15 cellular contexts compared by ENCODE assay signal in genomic region chr12:29207120-29207519, GRCh38. TPM values are rescaled to one million over a fixed set of nuclear protein-coding genes. Genes with fewer than 3 reads are reported as not detected.
DNase-seq lines count a peak whose midpoint lies in the region; ATAC-seq and TF ChIP-seq lines count a peak whose summit lies in the region.
"Had no signal": no experiment of that assay in that cellular context is flagged by ENCODE, and none has a peak within 500 bp of the region (broad histone marks: within the 10 kb centered on the region; RNA-seq: fewer than 3 reads in every experiment).

No MANE protein-coding gene starts in this region.

- ATAC-seq in left lung, result peak; percentile 70
- no peak for ATAC-seq in activated CD8-positive, alpha-beta T cell treated with anti-CD3 and anti-CD28 coated beads, Interleukin-2, amount 10 ng/mL, durations not matched to agents 7 days and 5 days
- ATAC-seq: body of pancreas had no signal

- peaks cover 18% of the 10 kb centered on the region for H3K4me1 Mint-ChIP-seq in chondrocyte (ENCODE audit: low read depth)
- no peaks in the 10 kb centered on the region for H3K4me1 Mint-ChIP-seq in activated CD8-positive, alpha-beta T cell treated with anti-CD3 and anti-CD28 coated beads, Interleukin-2, amount 10 ng/mL, durations not matched to agents 7 days and 5 days (ENCODE audit: low read depth)

- H3K4me1 ChIP-seq in left lung, result peaks cover 0 to 20% of the 10 kb centered on the region in 2 donors
- H3K4me1 ChIP-seq: body of pancreas, parathyroid adenoma had no signal

- POLR2A ChIA-PET in activated CD8-positive, alpha-beta T cell treated with anti-CD3 and anti-CD28 coated beads, Interleukin-2, amount 10 ng/mL, durations not matched to agents 7 days and 5 days (lab: Charles Lee), result no interaction called here

- CTCF ChIA-PET in activated CD8-positive, alpha-beta T cell treated with anti-CD3 and anti-CD28 coated beads, Interleukin-2, amount 10 ng/mL, durations not matched to agents 7 days and 5 days (lab: Charles Lee), result no interaction called here

- peak overlapping the region in 1 of 2 donors; percentile 83 for H3K27ac ChIP-seq in left lung
- H3K27ac ChIP-seq: parathyroid adenoma had no signal

- H3K36me3 ChIP-seq in left lung, result no peaks in the 10 kb centered on the region
- H3K36me3 ChIP-seq: upper lobe of left lung had no signal

- H3K27me3 ChIP-seq in left lung, result no peaks in the 10 kb centered on the region
- H3K27me3 ChIP-seq: body of pancreas, upper lobe of left lung had no signal

- no peaks in the 10 kb centered on the region for H3K9me3 ChIP-seq in left lung
- H3K9me3 ChIP-seq: body of pancreas, upper lobe of left lung had no signal

- no peaks in the 10 kb centered on the region for H3K27me3 Mint-ChIP-seq in chondrocyte (ENCODE audit: low read depth)
- H3K27me3 Mint-ChIP-seq in activated CD8-positive, alpha-beta T cell treated with anti-CD3 and anti-CD28 coated beads, Interleukin-2, amount 10 ng/mL, durations not matched to agents 7 days and 5 days (ENCODE audit: low read depth), result no peaks in the 10 kb centered on the region

- H3K4me3 Mint-ChIP-seq in chondrocyte (ENCODE audit: unreplicated experiment), result no peak overlapping the region
- no peak overlapping the region for H3K4me3 Mint-ChIP-seq in activated CD8-positive, alpha-beta T cell treated with anti-CD3 and anti-CD28 coated beads, Interleukin-2, amount 10 ng/mL, durations not matched to agents 7 days and 5 days
- H3K4me3 Mint-ChIP-seq: T-helper 1 cell treated with Interleukin-12 subunit alpha and Interleukin-12 subunit beta and Interleukin-4 antibody, amounts not matched to agents 30 μg/mL and 1 μg/mL, for 36 hours had no signal

- peaks cover 6% of the 10 kb centered on the region for H3K9me3 Mint-ChIP-seq in chondrocyte (ENCODE audit: low read depth)
- H3K9me3 Mint-ChIP-seq in activated CD8-positive, alpha-beta T cell treated with anti-CD3 and anti-CD28 coated beads, Interleukin-2, amount 10 ng/mL, durations not matched to agents 7 days and 5 days (ENCODE audit: insufficient read depth), result no peaks in the 10 kb centered on the region
- H3K9me3 Mint-ChIP-seq: T-helper 1 cell treated with Interleukin-12 subunit alpha and Interleukin-12 subunit beta and Interleukin-4 antibody, amounts not matched to agents 30 μg/mL and 1 μg/mL, for 36 hours had no signal

- DNase-seq in Ammon's horn (ENCODE audit: low spot score) (peak; percentile 46), MV-4-11 (lab: John Stamatoyannopoulos, UW) (peak; percentile 87), chondrocyte (ENCODE audit: low spot score) (no peak), left lung (no peak), HCEC 1CT (no peak), epidermal melanocyte (ENCODE audit: insufficient read length, low spot score) (no peak), head of caudate nucleus (no peak)
- no peak for DNase-seq in activated CD8-positive, alpha-beta T cell treated with anti-CD3 and anti-CD28 coated beads, Interleukin-2, amount 10 ng/mL, durations not matched to agents 7 days and 5 days
- DNase-seq: activated CD4-positive, alpha-beta T cell treated with anti-CD3 and anti-CD28 coated beads, Interleukin-2, amount 50 U/mL, for 48 hours; activated effector memory CD4-positive, alpha-beta T cell treated with Interleukin-2 at 50 U/mL for 16 hours; NCI-H2171 treated with DMSO at 0.1 percent for 48 hours had no signal

- H3K4me3 ChIP-seq in left lung, result no peak overlapping the region
- H3K4me3 ChIP-seq: body of pancreas, upper lobe of left lung had no signal

- H3K36me3 Mint-ChIP-seq in chondrocyte (ENCODE audit: low read depth), result no peaks in the 10 kb centered on the region
- H3K36me3 Mint-ChIP-seq in activated CD8-positive, alpha-beta T cell treated with anti-CD3 and anti-CD28 coated beads, Interleukin-2, amount 10 ng/mL, durations not matched to agents 7 days and 5 days (ENCODE audit: low read depth), result no peaks in the 10 kb centered on the region

- intact Hi-C loops in left lung (cut with DNase I), result no loop called here
- intact Hi-C loops in head of caudate nucleus (cut with DNase I), result no loop called here

- peak overlapping the region; percentile 47 for H3K27ac Mint-ChIP-seq in chondrocyte (ENCODE audit: unreplicated experiment)
- H3K27ac Mint-ChIP-seq in activated CD8-positive, alpha-beta T cell treated with anti-CD3 and anti-CD28 coated beads, Interleukin-2, amount 10 ng/mL, durations not matched to agents 7 days and 5 days, result no peak overlapping the region
- H3K27ac Mint-ChIP-seq: T-helper 1 cell treated with Interleukin-12 subunit alpha and Interleukin-12 subunit beta and Interleukin-4 antibody, amounts not matched to agents 30 μg/mL and 1 μg/mL, for 36 hours had no signal

- peak; percentile 25 for TF ChIP-seq CTCF in chondrocyte (IDR thresholded peaks at IDR 0.05)
- TF ChIP-seq CTCF in left lung (IDR thresholded peaks at IDR 0.05), result no peak

RNA-seq across cellular contexts. Expression of gene FAR2, which starts 58.0 kb away (rescaled TPM):
- 11.1 to 19.6 TPM (median 19.3 TPM) in 3 replicates for total RNA-seq in chondrocyte
- 10 to 100 TPM in 1 of 2 donors, 1 to 10 TPM in 1; 9.6 to 17.4 TPM for total RNA-seq in left lung
- 10 to 100 TPM; 16.7 to 20.8 TPM for total RNA-seq in activated CD8-positive, alpha-beta T cell treated with anti-CD3 and anti-CD28 coated beads, Interleukin-2, amount 10 ng/mL, durations not matched to agents 7 days and 5 days

Comparison
In these comparisons a context has a peak if more than half of its experiments do, and no peak if none do; other contexts are left out.
1. DNase-seq: peak in Ammon's horn (single experiment) and MV-4-11 (single experiment); none in chondrocyte (single experiment), left lung (0 of 2), activated CD8-positive, alpha-beta T cell treated with anti-CD3 and anti-CD28 coated beads, Interleukin-2, amount 10 ng/mL, durations not matched to agents 7 days and 5 days (single experiment), HCEC 1CT (single experiment), epidermal melanocyte (single experiment) and head of caudate nucleus (0 of 42).